8 cellular contexts compared by ENCODE assay signal in genomic region chr3:48716508-48716981, GRCh38. TPM values are rescaled to one million over a fixed set of nuclear protein-coding genes. Genes with fewer than 3 reads are reported as not detected.
DNase-seq lines count a peak whose midpoint lies in the region; ATAC-seq, FAIRE-seq and TF ChIP-seq lines count a peak whose summit lies in the region.

No MANE protein-coding gene starts in this region.

- ATAC-seq in HG03139 (IDR thresholded peaks at IDR 0.05; ENCODE audit: unreplicated experiment), result no peak
- no peak for ATAC-seq in GM18858 (IDR thresholded peaks at IDR 0.05; ENCODE audit: unreplicated experiment)

- FAIRE-seq in kidney (lab: Jason Lieb, UNC), result no peak

- H3F3A ChIP-seq in OCI-LY1 (ENCODE audit: insufficient read depth, low read length), result no peaks in the 10 kb centered on the region

- DNase-seq in adipocyte (ENCODE audit: low read depth) (peak; percentile 50), kidney (no peak), NCI-H1436 treated with DMSO at 0.1 percent for 48 hours (lab: John Stamatoyannopoulos, UW) (no peak)
- peak; percentile 47 for DNase-seq in stimulated activated CD8-positive, alpha-beta memory T cell treated with anti-CD3 and anti-CD28 coated beads, Interleukin-4, amount 100 ng/mL, for 48 hours

- H3K9ac ChIP-seq in ES-I3 (ENCODE audit: low read depth, low read length), result peak overlapping the region; percentile 100
- peak overlapping the region; percentile 95 for H3K9ac ChIP-seq in OCI-LY1 (ENCODE audit: low read length)
- H3K9ac ChIP-seq in adipocyte (ENCODE audit: low read length), result peak overlapping the region; percentile 99
- H3K9ac ChIP-seq in kidney (ENCODE audit: low read length in 2 of 2), result peak overlapping the region; percentile 87 to 92

- H3K4me1 ChIP-seq in ES-I3 (ENCODE audit: insufficient read depth, low read length), result peaks cover 10% of the 10 kb centered on the region
- peaks cover 21% of the 10 kb centered on the region for H3K4me1 ChIP-seq in OCI-LY1 (ENCODE audit: insufficient read depth, low read length, severe bottlenecking)
- peaks cover 15% of the 10 kb centered on the region for H3K4me1 ChIP-seq in adipocyte (ENCODE audit: control insufficient read depth, insufficient read depth, low read length)
- H3K4me1 ChIP-seq in kidney (ENCODE audit: control insufficient read depth in 1 of 2, insufficient read depth in 1 of 2, low read depth in 1 of 2, low read length in 2 of 2), result peaks cover 6 to 14% of the 10 kb centered on the region in 2 donors

- H3K27me3 ChIP-seq in OCI-LY1 (ENCODE audit: insufficient read depth, low read length), result no peaks in the 10 kb centered on the region
- H3K27me3 ChIP-seq in adipocyte (replicated peaks; ENCODE audit: control insufficient read depth, insufficient read depth, low read length), result no peaks in the 10 kb centered on the region

- no peaks in the 10 kb centered on the region for H3K9me2 ChIP-seq in OCI-LY1 (ENCODE audit: low read depth, low read length)

- intact Hi-C loops in kidney (cut with DNase I), result no loop called here

- peak overlapping the region; percentile 88 for H3K4me3 ChIP-seq in OCI-LY1 (ENCODE audit: low read depth, low read length, poor library complexity, severe bottlenecking)
- H3K4me3 ChIP-seq in adipocyte (ENCODE audit: low read length), result peak overlapping the region; percentile 100
- peak overlapping the region; percentile 88 to 96 for H3K4me3 ChIP-seq in kidney (ENCODE audit: low read length in 2 of 2)

- H3K79me2 ChIP-seq in OCI-LY1 (ENCODE audit: insufficient read depth, low read length), result peaks cover 52% of the 10 kb centered on the region

- no peak overlapping the region for H2AFZ ChIP-seq in OCI-LY1 (ENCODE audit: low read length)

- H3K36me3 ChIP-seq in ES-I3 (ENCODE audit: insufficient read depth, low read length), result peaks cover 16% of the 10 kb centered on the region
- peaks cover 39% of the 10 kb centered on the region for H3K36me3 ChIP-seq in OCI-LY1 (ENCODE audit: insufficient read depth, low read length)
- H3K36me3 ChIP-seq in adipocyte (ENCODE audit: control insufficient read depth, insufficient read depth, low read length, severe bottlenecking), result peaks cover 22% of the 10 kb centered on the region
- H3K36me3 ChIP-seq in kidney (ENCODE audit: control insufficient read depth in 1 of 2, insufficient read depth in 2 of 2, low read length in 2 of 2), result peaks cover 0 to under 1% of the 10 kb centered on the region in 2 donors

- H4K20me1 ChIP-seq in OCI-LY1 (ENCODE audit: insufficient read depth, low read length), result no peaks in the 10 kb centered on the region

- TF ChIP-seq CTCF in OCI-LY1 (IDR thresholded peaks at IDR 0.05; ENCODE audit: low read length) (no peak), kidney (IDR thresholded peaks at IDR 0.05; ENCODE audit: borderline replicate concordance, extremely low read depth, insufficient read depth) (no peak)

- peak overlapping the region; percentile 62 for H3K27ac ChIP-seq in OCI-LY1 (ENCODE audit: low read depth, low read length, poor library complexity, severe bottlenecking)
- peak overlapping the region; percentile 35 to 83 for H3K27ac ChIP-seq in kidney (ENCODE audit: low read depth in 2 of 2, low read length in 2 of 2)

- H3K9me3 ChIP-seq in ES-I3 (ENCODE audit: control insufficient read depth, insufficient read depth, low read length) (no peaks in the 10 kb centered on the region), OCI-LY1 (ENCODE audit: low read length) (no peaks in the 10 kb centered on the region), adipocyte (ENCODE audit: control insufficient read depth, low read length) (no peaks in the 10 kb centered on the region), kidney (ENCODE audit: control insufficient read depth in 1 of 2, low read length in 2 of 2) (no peaks in the 10 kb centered on the region)

- peak overlapping the region; percentile 81 for H3K4me2 ChIP-seq in OCI-LY1 (ENCODE audit: low read length)

RNA-seq across cellular contexts. Expression of gene IP6K2, which starts 0.5 kb away (rescaled TPM):
- 69.4 TPM for total RNA-seq in kidney
- 112 TPM for polyA plus RNA-seq in kidney (ENCODE audit: insufficient read depth, low read depth, low replicate concordance)

RNA-seq across cellular contexts. Expression of gene NCKIPSD, which starts 30.8 kb away (rescaled TPM):
- 31.2 TPM for total RNA-seq in kidney
- 24.0 TPM for polyA plus RNA-seq in kidney (ENCODE audit: insufficient read depth, low read depth, low replicate concordance)

RNA-seq across cellular contexts. Expression of gene CELSR3, which starts 53.9 kb away (rescaled TPM):
- 2.0 TPM for total RNA-seq in kidney
- 0.17 TPM for polyA plus RNA-seq in kidney (ENCODE audit: insufficient read depth, low read depth, low replicate concordance)

Comparison
In these comparisons a context has a peak if more than half of its experiments do, and no peak if none do; other contexts are left out.
1. DNase-seq: peak in adipocyte (single experiment) and stimulated activated CD8-positive, alpha-beta memory T cell treated with anti-CD3 and anti-CD28 coated beads, Interleukin-4, amount 100 ng/mL, for 48 hours (single experiment); none in kidney (single experiment) and NCI-H1436 treated with DMSO at 0.1 percent for 48 hours (single experiment).
2. Peak in every context shown above with its lines, with median percentiles within 50 percentile points of each other: H3K9ac ChIP-seq and H3K4me3 ChIP-seq.